Comparison of ENCODE assay signal across 1 cellular context in the genomic region with DNA sequence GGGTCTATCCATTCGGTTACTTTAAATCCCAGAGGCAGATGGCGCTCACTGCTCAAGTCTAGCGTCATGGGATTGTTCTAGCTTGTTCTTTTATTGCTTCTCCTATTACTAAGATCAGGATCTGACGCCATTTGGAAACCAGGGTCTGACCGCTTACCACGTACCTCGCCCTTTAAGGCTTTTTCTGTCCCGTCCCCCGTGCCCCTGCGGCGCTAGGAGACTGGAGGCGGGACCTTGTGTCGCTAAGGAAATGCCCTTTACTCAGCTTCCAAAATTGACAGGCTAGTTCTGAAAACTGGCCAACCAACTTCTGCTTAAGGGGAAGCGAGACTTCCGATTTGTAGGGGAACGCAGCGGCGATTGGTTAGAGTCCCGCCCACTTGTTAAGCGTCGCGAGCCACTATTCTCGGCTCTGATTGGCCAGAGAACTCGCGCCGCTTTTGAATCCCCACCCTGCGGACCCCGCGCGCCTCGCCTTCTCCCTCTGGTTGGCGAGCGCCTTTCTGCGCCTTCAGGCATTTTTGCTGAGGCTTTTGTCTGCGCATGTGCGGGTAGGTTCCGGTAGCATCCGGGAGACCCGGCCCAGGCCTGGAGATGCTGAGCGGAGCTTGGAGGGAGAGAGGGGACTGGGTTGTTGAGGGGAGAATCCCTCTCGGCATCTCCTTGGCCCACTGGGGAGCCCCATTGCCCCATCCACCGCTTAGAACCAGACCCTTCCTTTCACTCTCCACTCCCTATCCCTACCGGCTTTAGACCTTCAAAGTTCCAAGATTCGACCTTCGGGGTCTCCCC.
A peak's percentile ranks its signal among the peaks of the same experiment; 100 is the strongest.
TF ChIP-seq lines count a peak whose summit lies in the region.

No MANE protein-coding gene starts in this region.

TF ChIP-seq in GM12878, 131 proteins besides CTCF, POLR2A, EP300 and RAD21 (continued from another document and continues in another):
- TF ChIP-seq, protein P1, sequence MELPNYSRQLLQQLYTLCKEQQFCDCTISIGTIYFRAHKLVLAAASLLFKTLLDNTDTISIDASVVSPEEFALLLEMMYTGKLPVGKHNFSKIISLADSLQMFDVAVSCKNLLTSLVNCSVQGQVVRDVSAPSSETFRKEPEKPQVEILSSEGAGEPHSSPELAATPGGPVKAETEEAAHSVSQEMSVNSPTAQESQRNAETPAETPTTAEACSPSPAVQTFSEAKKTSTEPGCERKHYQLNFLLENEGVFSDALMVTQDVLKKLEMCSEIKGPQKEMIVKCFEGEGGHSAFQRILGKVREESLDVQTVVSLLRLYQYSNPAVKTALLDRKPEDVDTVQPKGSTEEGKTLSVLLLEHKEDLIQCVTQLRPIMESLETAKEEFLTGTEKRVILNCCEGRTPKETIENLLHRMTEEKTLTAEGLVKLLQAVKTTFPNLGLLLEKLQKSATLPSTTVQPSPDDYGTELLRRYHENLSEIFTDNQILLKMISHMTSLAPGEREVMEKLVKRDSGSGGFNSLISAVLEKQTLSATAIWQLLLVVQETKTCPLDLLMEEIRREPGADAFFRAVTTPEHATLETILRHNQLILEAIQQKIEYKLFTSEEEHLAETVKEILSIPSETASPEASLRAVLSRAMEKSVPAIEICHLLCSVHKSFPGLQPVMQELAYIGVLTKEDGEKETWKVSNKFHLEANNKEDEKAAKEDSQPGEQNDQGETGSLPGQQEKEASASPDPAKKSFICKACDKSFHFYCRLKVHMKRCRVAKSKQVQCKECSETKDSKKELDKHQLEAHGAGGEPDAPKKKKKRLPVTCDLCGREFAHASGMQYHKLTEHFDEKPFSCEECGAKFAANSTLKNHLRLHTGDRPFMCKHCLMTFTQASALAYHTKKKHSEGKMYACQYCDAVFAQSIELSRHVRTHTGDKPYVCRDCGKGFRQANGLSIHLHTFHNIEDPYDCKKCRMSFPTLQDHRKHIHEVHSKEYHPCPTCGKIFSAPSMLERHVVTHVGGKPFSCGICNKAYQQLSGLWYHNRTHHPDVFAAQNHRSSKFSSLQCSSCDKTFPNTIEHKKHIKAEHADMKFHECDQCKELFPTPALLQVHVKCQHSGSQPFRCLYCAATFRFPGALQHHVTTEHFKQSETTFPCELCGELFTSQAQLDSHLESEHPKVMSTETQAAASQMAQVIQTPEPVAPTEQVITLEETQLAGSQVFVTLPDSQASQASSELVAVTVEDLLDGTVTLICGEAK (IDR thresholded peaks at IDR 0.05; ENCODE audit: borderline replicate concordance): peak; percentile 88; the same call in 1 of the 2 replicates
- TF ChIP-seq TCF12 (IDR thresholded peaks at IDR 0.05; ENCODE audit: low read depth, low read length) (no peak), RFX5 (IDR thresholded peaks at IDR 0.05; ENCODE audit: low read depth, low read length) (peak; percentile 70; the same call in 1 of the 2 replicates), RAD51 (IDR thresholded peaks at IDR 0.05) (peak; percentile 64; the same call in 1 of the 2 replicates), CREB1 (IDR thresholded peaks at IDR 0.05; ENCODE audit: low read depth) (peak; percentile 75), ZNF622 (IDR thresholded peaks at IDR 0.05) (no peak), STAT1 (conservative IDR thresholded peaks at IDR 0.05) (no peak), FOS (IDR thresholded peaks at IDR 0.05; ENCODE audit: borderline replicate concordance, extremely low read depth, insufficient read length) (peak; percentile 57), ZNF24 (IDR thresholded peaks at IDR 0.05) (no peak), CHD4 (IDR thresholded peaks at IDR 0.05) (no peak), SREBF1 (IDR thresholded peaks at IDR 0.05; ENCODE audit: low read length) (no peak), NBN (IDR thresholded peaks at IDR 0.05) (no peak), EZH2 (IDR thresholded peaks at IDR 0.05; ENCODE audit: borderline replicate concordance, control insufficient read depth, low read depth, low read length) (no peak), SUZ12 (IDR thresholded peaks at IDR 0.05; ENCODE audit: unreplicated experiment) (no peak), DPF2 (IDR thresholded peaks at IDR 0.05) (peak; percentile 65; the same call in 1 of the 2 replicates), ZNF274 (IDR thresholded peaks at IDR 0.05; ENCODE audit: insufficient read depth, insufficient read length) (no peak), MTA2 (IDR thresholded peaks at IDR 0.05; ENCODE audit: low read depth) (no peak), KAT2A (conservative IDR thresholded peaks at IDR 0.05; ENCODE audit: control insufficient read depth, low read depth, low read length) (no peak), TCF7 (IDR thresholded peaks at IDR 0.05; ENCODE audit: borderline replicate concordance) (no peak), LARP7 (IDR thresholded peaks at IDR 0.05) (no peak), CEBPB (IDR thresholded peaks at IDR 0.05; ENCODE audit: borderline replicate concordance in 1 of 2, low read depth in 2 of 2, low read length in 2 of 2) (no peak), JUNB (IDR thresholded peaks at IDR 0.05) (peak; percentile 83), POLR2AphosphoS2 (IDR thresholded peaks at IDR 0.05; ENCODE audit: low read depth, low read length) (no peak), CHD1 (IDR thresholded peaks at IDR 0.05; ENCODE audit: low read depth, low read length) (no peak)
- TF ChIP-seq, protein P2, sequence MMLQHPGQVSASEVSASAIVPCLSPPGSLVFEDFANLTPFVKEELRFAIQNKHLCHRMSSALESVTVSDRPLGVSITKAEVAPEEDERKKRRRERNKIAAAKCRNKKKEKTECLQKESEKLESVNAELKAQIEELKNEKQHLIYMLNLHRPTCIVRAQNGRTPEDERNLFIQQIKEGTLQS (IDR thresholded peaks at IDR 0.05; ENCODE audit: borderline replicate concordance, extremely low read depth, low read depth, low read length): no peak
- TF ChIP-seq, protein P3, sequence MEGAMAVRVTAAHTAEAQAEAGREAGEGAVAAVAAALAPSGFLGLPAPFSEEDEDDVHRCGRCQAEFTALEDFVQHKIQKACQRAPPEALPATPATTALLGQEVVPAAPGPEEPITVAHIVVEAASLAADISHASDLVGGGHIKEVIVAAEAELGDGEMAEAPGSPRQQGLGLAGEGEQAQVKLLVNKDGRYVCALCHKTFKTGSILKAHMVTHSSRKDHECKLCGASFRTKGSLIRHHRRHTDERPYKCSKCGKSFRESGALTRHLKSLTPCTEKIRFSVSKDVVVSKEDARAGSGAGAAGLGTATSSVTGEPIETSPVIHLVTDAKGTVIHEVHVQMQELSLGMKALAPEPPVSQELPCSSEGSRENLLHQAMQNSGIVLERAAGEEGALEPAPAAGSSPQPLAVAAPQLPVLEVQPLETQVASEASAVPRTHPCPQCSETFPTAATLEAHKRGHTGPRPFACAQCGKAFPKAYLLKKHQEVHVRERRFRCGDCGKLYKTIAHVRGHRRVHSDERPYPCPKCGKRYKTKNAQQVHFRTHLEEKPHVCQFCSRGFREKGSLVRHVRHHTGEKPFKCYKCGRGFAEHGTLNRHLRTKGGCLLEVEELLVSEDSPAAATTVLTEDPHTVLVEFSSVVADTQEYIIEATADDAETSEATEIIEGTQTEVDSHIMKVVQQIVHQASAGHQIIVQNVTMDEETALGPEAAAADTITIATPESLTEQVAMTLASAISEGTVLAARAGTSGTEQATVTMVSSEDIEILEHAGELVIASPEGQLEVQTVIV (IDR thresholded peaks at IDR 0.05; ENCODE audit: borderline replicate concordance, partially characterized antibody): peak; percentile 86
- TF ChIP-seq, protein P4, sequence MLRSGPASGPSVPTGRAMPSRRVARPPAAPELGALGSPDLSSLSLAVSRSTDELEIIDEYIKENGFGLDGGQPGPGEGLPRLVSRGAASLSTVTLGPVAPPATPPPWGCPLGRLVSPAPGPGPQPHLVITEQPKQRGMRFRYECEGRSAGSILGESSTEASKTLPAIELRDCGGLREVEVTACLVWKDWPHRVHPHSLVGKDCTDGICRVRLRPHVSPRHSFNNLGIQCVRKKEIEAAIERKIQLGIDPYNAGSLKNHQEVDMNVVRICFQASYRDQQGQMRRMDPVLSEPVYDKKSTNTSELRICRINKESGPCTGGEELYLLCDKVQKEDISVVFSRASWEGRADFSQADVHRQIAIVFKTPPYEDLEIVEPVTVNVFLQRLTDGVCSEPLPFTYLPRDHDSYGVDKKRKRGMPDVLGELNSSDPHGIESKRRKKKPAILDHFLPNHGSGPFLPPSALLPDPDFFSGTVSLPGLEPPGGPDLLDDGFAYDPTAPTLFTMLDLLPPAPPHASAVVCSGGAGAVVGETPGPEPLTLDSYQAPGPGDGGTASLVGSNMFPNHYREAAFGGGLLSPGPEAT (IDR thresholded peaks at IDR 0.05; ENCODE audit: low read depth): peak; percentile 92
- TF ChIP-seq, protein P5, sequence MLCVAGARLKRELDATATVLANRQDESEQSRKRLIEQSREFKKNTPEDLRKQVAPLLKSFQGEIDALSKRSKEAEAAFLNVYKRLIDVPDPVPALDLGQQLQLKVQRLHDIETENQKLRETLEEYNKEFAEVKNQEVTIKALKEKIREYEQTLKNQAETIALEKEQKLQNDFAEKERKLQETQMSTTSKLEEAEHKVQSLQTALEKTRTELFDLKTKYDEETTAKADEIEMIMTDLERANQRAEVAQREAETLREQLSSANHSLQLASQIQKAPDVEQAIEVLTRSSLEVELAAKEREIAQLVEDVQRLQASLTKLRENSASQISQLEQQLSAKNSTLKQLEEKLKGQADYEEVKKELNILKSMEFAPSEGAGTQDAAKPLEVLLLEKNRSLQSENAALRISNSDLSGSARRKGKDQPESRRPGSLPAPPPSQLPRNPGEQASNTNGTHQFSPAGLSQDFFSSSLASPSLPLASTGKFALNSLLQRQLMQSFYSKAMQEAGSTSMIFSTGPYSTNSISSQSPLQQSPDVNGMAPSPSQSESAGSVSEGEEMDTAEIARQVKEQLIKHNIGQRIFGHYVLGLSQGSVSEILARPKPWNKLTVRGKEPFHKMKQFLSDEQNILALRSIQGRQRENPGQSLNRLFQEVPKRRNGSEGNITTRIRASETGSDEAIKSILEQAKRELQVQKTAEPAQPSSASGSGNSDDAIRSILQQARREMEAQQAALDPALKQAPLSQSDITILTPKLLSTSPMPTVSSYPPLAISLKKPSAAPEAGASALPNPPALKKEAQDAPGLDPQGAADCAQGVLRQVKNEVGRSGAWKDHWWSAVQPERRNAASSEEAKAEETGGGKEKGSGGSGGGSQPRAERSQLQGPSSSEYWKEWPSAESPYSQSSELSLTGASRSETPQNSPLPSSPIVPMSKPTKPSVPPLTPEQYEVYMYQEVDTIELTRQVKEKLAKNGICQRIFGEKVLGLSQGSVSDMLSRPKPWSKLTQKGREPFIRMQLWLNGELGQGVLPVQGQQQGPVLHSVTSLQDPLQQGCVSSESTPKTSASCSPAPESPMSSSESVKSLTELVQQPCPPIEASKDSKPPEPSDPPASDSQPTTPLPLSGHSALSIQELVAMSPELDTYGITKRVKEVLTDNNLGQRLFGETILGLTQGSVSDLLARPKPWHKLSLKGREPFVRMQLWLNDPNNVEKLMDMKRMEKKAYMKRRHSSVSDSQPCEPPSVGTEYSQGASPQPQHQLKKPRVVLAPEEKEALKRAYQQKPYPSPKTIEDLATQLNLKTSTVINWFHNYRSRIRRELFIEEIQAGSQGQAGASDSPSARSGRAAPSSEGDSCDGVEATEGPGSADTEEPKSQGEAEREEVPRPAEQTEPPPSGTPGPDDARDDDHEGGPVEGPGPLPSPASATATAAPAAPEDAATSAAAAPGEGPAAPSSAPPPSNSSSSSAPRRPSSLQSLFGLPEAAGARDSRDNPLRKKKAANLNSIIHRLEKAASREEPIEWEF (IDR thresholded peaks at IDR 0.05; ENCODE audit: insufficient replicate concordance, low read depth, low read length): peak; percentile 46
- TF ChIP-seq, protein P6, sequence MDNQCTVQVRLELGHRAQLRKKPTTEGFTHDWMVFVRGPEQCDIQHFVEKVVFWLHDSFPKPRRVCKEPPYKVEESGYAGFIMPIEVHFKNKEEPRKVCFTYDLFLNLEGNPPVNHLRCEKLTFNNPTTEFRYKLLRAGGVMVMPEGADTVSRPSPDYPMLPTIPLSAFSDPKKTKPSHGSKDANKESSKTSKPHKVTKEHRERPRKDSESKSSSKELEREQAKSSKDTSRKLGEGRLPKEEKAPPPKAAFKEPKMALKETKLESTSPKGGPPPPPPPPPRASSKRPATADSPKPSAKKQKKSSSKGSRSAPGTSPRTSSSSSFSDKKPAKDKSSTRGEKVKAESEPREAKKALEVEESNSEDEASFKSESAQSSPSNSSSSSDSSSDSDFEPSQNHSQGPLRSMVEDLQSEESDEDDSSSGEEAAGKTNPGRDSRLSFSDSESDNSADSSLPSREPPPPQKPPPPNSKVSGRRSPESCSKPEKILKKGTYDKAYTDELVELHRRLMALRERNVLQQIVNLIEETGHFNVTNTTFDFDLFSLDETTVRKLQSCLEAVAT (IDR thresholded peaks at IDR 0.05): 0 out of 2 replicates have a peak, but pooled peaks have one; percentile 28
- TF ChIP-seq, protein P7, sequence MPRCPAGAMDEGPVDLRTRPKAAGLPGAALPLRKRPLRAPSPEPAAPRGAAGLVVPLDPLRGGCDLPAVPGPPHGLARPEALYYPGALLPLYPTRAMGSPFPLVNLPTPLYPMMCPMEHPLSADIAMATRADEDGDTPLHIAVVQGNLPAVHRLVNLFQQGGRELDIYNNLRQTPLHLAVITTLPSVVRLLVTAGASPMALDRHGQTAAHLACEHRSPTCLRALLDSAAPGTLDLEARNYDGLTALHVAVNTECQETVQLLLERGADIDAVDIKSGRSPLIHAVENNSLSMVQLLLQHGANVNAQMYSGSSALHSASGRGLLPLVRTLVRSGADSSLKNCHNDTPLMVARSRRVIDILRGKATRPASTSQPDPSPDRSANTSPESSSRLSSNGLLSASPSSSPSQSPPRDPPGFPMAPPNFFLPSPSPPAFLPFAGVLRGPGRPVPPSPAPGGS (IDR thresholded peaks at IDR 0.05; ENCODE audit: borderline replicate concordance, insufficient read depth, low read depth, low read length, poor library complexity, severe bottlenecking): no peak
- TF ChIP-seq, protein P8, sequence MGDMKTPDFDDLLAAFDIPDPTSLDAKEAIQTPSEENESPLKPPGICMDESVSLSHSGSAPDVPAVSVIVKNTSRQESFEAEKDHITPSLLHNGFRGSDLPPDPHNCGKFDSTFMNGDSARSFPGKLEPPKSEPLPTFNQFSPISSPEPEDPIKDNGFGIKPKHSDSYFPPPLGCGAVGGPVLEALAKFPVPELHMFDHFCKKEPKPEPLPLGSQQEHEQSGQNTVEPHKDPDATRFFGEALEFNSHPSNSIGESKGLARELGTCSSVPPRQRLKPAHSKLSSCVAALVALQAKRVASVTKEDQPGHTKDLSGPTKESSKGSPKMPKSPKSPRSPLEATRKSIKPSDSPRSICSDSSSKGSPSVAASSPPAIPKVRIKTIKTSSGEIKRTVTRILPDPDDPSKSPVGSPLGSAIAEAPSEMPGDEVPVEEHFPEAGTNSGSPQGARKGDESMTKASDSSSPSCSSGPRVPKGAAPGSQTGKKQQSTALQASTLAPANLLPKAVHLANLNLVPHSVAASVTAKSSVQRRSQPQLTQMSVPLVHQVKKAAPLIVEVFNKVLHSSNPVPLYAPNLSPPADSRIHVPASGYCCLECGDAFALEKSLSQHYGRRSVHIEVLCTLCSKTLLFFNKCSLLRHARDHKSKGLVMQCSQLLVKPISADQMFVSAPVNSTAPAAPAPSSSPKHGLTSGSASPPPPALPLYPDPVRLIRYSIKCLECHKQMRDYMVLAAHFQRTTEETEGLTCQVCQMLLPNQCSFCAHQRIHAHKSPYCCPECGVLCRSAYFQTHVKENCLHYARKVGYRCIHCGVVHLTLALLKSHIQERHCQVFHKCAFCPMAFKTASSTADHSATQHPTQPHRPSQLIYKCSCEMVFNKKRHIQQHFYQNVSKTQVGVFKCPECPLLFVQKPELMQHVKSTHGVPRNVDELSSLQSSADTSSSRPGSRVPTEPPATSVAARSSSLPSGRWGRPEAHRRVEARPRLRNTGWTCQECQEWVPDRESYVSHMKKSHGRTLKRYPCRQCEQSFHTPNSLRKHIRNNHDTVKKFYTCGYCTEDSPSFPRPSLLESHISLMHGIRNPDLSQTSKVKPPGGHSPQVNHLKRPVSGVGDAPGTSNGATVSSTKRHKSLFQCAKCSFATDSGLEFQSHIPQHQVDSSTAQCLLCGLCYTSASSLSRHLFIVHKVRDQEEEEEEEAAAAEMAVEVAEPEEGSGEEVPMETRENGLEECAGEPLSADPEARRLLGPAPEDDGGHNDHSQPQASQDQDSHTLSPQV (IDR thresholded peaks at IDR 0.05): no peak
